In the genomic region with DNA sequence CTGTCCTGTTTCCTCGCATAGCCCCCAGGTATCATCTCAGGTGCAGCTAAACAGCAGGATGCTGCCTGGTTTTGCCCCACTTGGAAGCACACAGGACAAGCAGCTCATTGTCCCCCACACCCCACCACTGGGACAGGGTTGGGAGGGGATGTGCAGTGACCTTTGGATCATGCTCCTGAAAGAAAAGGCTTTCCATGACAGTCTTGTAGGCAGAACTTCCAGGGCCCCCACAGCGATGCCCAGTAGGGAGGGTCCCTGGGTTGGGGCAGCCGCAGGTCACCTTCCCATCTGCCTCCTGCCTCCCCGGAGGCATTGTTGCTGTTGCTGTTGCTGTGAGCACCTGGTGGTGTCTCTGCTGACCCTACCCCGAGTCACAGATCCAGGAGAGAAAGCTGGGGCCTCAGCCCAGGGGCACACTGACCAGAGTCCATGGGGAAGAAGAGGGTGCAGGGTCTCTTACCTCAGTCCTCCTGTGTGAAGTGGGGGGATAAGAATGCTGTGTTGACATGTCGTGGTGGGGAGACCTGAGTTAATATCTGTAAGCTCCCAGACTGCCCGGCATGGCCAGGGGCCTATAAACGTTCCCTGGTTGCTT, we compare ENCODE assay signal across 15 cellular contexts.
"Had no signal": no experiment of that assay in that cellular context is flagged by ENCODE, and none has a peak within 500 bp of the region (broad histone marks: within the 10 kb centered on the region; RNA-seq: fewer than 3 reads in every experiment).

No MANE protein-coding gene starts in this region.

- H3K27me3 Mint-ChIP-seq: memory B cell, naive B cell had no signal

- H3K36me3 ChIP-seq: breast epithelium, uterus had no signal

- H3K9me3 ChIP-seq: adrenal gland, breast epithelium, left ventricle myocardium inferior, mucosa of descending colon, thyroid gland, uterus had no signal

- H3K27me3 ChIP-seq: adrenal gland, breast epithelium, thyroid gland, uterus had no signal

- DNase-seq: activated CD4-positive, alpha-beta T cell treated with anti-CD3 and anti-CD28 coated beads, Interleukin-2, amount 50 U/mL, for 4 hours; cerebellar nuclear complex; cortex of kidney; kidney glomerular epithelial cell; left ventricle myocardium inferior; naive B cell; stimulated activated naive CD4-positive, alpha-beta T cell; thyroid gland had no signal

- H3K27ac Mint-ChIP-seq: activated naive CD4-positive, alpha-beta T cell treated with anti-CD3 and anti-CD28 coated beads, Interleukin-2, amount 50 U/mL, for 72 hours; memory B cell; naive B cell had no signal

- H3K27ac ChIP-seq: adrenal gland, breast epithelium, left ventricle myocardium inferior, parathyroid adenoma, thyroid gland, uterus had no signal

- ATAC-seq: activated naive CD4-positive, alpha-beta T cell treated with anti-CD3 and anti-CD28 coated beads, Interleukin-2, amount 50 U/mL, for 72 hours; mucosa of descending colon had no signal

- H3K4me3 ChIP-seq: adrenal gland, breast epithelium, left ventricle myocardium inferior, mucosa of descending colon, thyroid gland, uterus had no signal

- H3K4me3 Mint-ChIP-seq: memory B cell, naive B cell had no signal

- H3K4me1 ChIP-seq: adrenal gland, breast epithelium, left ventricle myocardium inferior, parathyroid adenoma, thyroid gland, uterus had no signal
